ENCODE assay signal across 1 cellular context in the genomic region with DNA sequence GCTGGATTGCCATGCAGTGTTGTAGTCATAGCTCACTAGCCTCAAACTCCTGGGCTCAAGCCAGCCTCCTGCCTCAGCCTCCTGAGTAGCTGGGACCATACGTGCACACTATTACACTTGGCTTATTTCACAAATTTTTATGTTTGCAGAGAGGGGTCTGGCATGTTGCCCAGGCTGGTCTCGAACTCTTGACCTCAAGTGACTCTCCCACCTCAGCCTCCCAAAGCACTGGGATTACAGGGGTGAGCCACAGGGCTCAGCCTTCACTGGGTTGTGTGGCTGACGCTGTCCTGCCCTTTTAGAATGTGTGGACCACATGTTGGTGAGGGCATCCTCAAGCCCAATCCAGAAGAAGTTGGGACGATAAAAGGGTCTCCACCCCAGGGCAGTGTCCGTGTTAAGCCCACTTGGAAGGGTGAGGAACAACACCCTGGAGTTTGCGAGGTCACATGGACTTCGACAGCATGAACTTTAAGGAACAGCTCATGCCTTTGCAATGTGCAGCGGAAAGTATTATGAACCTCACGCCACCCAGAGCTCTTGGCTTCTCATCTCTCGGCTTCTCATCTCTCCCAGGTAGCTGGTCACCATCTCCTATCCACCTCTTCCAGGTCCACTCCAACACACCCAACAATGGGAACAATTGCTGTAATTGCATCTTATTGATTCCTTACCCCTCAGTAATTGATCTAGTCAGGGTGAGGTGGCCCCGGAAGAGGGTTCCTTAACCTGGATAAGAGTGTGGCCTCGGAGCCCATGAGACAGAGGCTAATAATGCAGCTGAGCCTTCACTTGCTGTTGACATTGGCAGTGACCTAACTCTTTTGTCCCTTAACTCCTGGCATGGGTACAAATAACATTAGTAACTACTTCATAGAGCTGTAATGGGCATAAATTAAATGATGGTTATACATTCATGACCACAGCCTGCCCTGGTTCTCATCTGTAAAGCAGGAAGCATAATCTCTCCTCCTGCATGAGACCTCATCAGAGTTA.
TF ChIP-seq lines count a peak whose summit lies in the region.

No MANE protein-coding gene starts in this region.

TF ChIP-seq in IMR-90, 13 proteins besides CTCF, POLR2A, EP300 and RAD21:
- TF ChIP-seq MXI1 (IDR thresholded peaks at IDR 0.05; ENCODE audit: borderline replicate concordance, low read depth, low read length): no peak
- no peak for TF ChIP-seq BHLHE40 (IDR thresholded peaks at IDR 0.05; ENCODE audit: low read depth, low read length)
- no peak for TF ChIP-seq ELK1 (IDR thresholded peaks at IDR 0.05; ENCODE audit: borderline replicate concordance, low read depth, low read length)
- TF ChIP-seq MAFK (IDR thresholded peaks at IDR 0.05; ENCODE audit: low read depth, low read length): no peak
- TF ChIP-seq CEBPB (IDR thresholded peaks at IDR 0.05; ENCODE audit: low read depth, low read length): no peak
- no peak for TF ChIP-seq MAZ (IDR thresholded peaks at IDR 0.05; ENCODE audit: borderline replicate concordance, low read depth, low read length)
- no peak for TF ChIP-seq CHD1 (IDR thresholded peaks at IDR 0.05; ENCODE audit: low read depth, low read length)
- TF ChIP-seq FOS (IDR thresholded peaks at IDR 0.05; ENCODE audit: low read depth, low read length): no peak
- no peak for TF ChIP-seq NFE2L2 (IDR thresholded peaks at IDR 0.05; ENCODE audit: low read depth, low read length)
- TF ChIP-seq RFX5 (IDR thresholded peaks at IDR 0.05; ENCODE audit: low read depth, low read length): no peak
- TF ChIP-seq USF2 (IDR thresholded peaks at IDR 0.05; ENCODE audit: low read depth, low read length): no peak
- no peak for TF ChIP-seq SMC3 (IDR thresholded peaks at IDR 0.05; ENCODE audit: low read depth, low read length)
- TF ChIP-seq RCOR1 (IDR thresholded peaks at IDR 0.05; ENCODE audit: insufficient replicate concordance, low read length): no peak
